In the genomic region with DNA sequence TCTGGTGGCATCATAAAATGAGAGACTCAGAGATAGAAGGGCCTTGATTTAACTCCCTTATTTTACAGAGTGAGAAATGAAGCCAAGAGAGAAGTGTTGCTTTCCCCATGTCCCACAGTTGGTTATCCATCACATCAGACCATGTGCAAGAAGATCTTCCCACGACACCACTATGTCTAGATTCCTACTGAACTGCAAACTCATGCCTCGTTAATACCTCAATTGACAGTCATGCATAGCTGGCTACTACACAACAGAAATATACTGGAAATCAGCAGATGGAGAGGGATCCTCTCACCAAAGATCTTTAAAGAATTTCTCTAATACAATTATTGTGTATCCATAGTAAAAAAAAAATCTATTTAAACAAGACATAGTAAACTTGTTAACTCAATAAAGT, we compare ENCODE assay signal across 19 cellular contexts.
"Had no signal": no experiment of that assay in that cellular context is flagged by ENCODE, and none has a peak within 500 bp of the region (broad histone marks: within the 10 kb centered on the region; RNA-seq: fewer than 3 reads in every experiment).

No MANE protein-coding gene starts in this region.

- H2AFZ ChIP-seq: hepatocyte had no signal

- H3K9me3 ChIP-seq: psoas muscle, testis, transverse colon had no signal

- H3K9me3 Mint-ChIP-seq: endodermal cell; nephron progenitor cell; stimulated activated naive CD8-positive, alpha-beta T cell treated with anti-CD3 and anti-CD28 coated beads, Interleukin-15, amount 100 ng/mL, for 72 hours had no signal

- H3K27me3 Mint-ChIP-seq: naive thymus-derived CD4-positive, alpha-beta T cell; stimulated activated naive B cell treated with anti-CD40 and anti-IgM and Interleukin-4, amounts not matched to agents 10 μg/mL and 1 μg/mL and 100 μg/mL, for 72 hours; stimulated activated naive CD8-positive, alpha-beta T cell treated with anti-CD3 and anti-CD28 coated beads, Interleukin-15, amount 100 ng/mL, for 72 hours had no signal

- H3K4me3 Mint-ChIP-seq: endodermal cell; naive thymus-derived CD4-positive, alpha-beta T cell; nephron progenitor cell; stimulated activated naive B cell treated with anti-CD40 and anti-IgM and Interleukin-4, amounts not matched to agents 10 μg/mL and 1 μg/mL and 100 μg/mL, for 72 hours; stimulated activated naive CD8-positive, alpha-beta T cell treated with anti-CD3 and anti-CD28 coated beads, Interleukin-15, amount 100 ng/mL, for 72 hours had no signal

- H3K27ac ChIP-seq: coronary artery, hepatocyte, psoas muscle, skin epidermis, testis, transverse colon had no signal

- H3K36me3 ChIP-seq: transverse colon had no signal

- H3K27me3 ChIP-seq: hepatocyte, testis, transverse colon had no signal

- ATAC-seq: left colon; naive thymus-derived CD4-positive, alpha-beta T cell; psoas muscle; sciatic nerve; stimulated activated naive CD8-positive, alpha-beta T cell treated with anti-CD3 and anti-CD28 coated beads, Interleukin-15, amount 100 ng/mL, for 72 hours had no signal

- H3K27ac Mint-ChIP-seq: endodermal cell; naive thymus-derived CD4-positive, alpha-beta T cell; nephron progenitor cell; stimulated activated naive B cell treated with anti-CD40 and anti-IgM and Interleukin-4, amounts not matched to agents 10 μg/mL and 1 μg/mL and 100 μg/mL, for 72 hours; stimulated activated naive CD8-positive, alpha-beta T cell treated with anti-CD3 and anti-CD28 coated beads, Interleukin-15, amount 100 ng/mL, for 72 hours had no signal

- H3K4me3 ChIP-seq: coronary artery, hepatocyte, psoas muscle, skin epidermis, testis, transverse colon had no signal

- DNase-seq: effector CD4-positive, alpha-beta T cell; endodermal cell; head of caudate nucleus; kidney; left colon; naive thymus-derived CD4-positive, alpha-beta T cell; nephron progenitor cell; psoas muscle; retina; stimulated activated CD4-positive, alpha-beta T cell treated with anti-CD3 and anti-CD28 coated beads, Interleukin-2, amount 100 ng/mL, for 24 hours; stimulated activated CD4-positive, alpha-beta T cell treated with anti-CD3 and anti-CD28 coated beads, Interleukin-4, amount 100 ng/mL, for 4 hours; stimulated activated naive B cell treated with anti-CD40 and anti-IgM and Interleukin-4, amounts not matched to agents 10 μg/mL and 1 μg/mL and 100 μg/mL, for 72 hours; stimulated activated naive CD8-positive, alpha-beta T cell treated with anti-CD3 and anti-CD28 coated beads, Interleukin-15, amount 100 ng/mL, for 72 hours; testis; transverse colon had no signal

- H3K4me2 ChIP-seq: hepatocyte had no signal

- H3K4me1 Mint-ChIP-seq: endodermal cell, nephron progenitor cell had no signal
